ENCODE assay signal across 32 cellular contexts in genomic region chr2:198691236-198691635, GRCh38.
DNase-seq lines count a peak whose midpoint lies in the region; ATAC-seq, FAIRE-seq and TF ChIP-seq lines count a peak whose summit lies in the region.
"Had no signal": no experiment of that assay in that cellular context is flagged by ENCODE, and none has a peak within 500 bp of the region (broad histone marks: within the 10 kb centered on the region; RNA-seq: fewer than 3 reads in every experiment).

No MANE protein-coding gene starts in this region.

- H3K9ac ChIP-seq in HepG2 (ENCODE audit: insufficient read depth, low read depth, low read length): no peak overlapping the region
- H3K9ac ChIP-seq: BLaER1; BLaER1 treated with 17β-estradiol and CSF1 and Interleukin-3, amounts not matched to agents 10 nM and 100 nM had no signal

- no peak for ATAC-seq in HepG2
- ATAC-seq in right lobe of liver: no peak
- ATAC-seq in A549: no peak
- no peak for ATAC-seq in aorta (ENCODE audit: low FRiP score)
- no peak for ATAC-seq in HG02852 (IDR thresholded peaks at IDR 0.05; ENCODE audit: unreplicated experiment)
- ATAC-seq: CD8-positive, alpha-beta T cell had no signal

- WGBS in HepG2 (ENCODE audit: low lambda C conversion rate): 77% methylated on average over 2 of the region's 2 CpGs
- whole genome bisulfite sequencing in right lobe of liver (ENCODE audit: insufficient coverage, low coverage, low lambda C conversion rate, missing lambda C conversion rate): 88% methylated on average over 2 of the region's 2 CpGs
- 46% methylated on average over 2 of the region's 2 CpGs for WGBS in A549 (ENCODE audit: missing lambda C conversion rate)
- WGBS in aorta, 2 donors: 93 to 94% methylated on average over 2 of the region's 2 CpGs

- H2AFZ ChIP-seq in HepG2 (ENCODE audit: low read length) (no peak overlapping the region), OCI-LY7 (ENCODE audit: low read length) (0 out of 2 replicates have a peak overlapping the region, but pooled peaks have one; percentile 33)

- intact Hi-C loops in HepG2 (cut with micrococcal nuclease; ENCODE audit: unreplicated experiment) (no loop called here), right lobe of liver (cut with DNase I) (no loop called here), OCI-LY7 (cut with micrococcal nuclease; ENCODE audit: unreplicated experiment) (no loop called here), aorta (cut with DNase I) (no loop called here)

- no peaks in the 10 kb centered on the region for H3K79me2 ChIP-seq in HepG2 (ENCODE audit: insufficient read depth, low read length)
- no peaks in the 10 kb centered on the region for H3K79me2 ChIP-seq in OCI-LY7 (ENCODE audit: insufficient read depth, low read depth, low read length)

- H3K27ac ChIP-seq in HepG2 (ENCODE audit: extremely low read length, insufficient read depth, low read length): no peak overlapping the region
- H3K27ac ChIP-seq in right lobe of liver: no peak overlapping the region
- H3K27ac ChIP-seq in A549: no peak overlapping the region
- no peak overlapping the region for H3K27ac ChIP-seq in OCI-LY7 (ENCODE audit: low read depth, low read length, poor library complexity, severe bottlenecking)
- H3K27ac ChIP-seq in aorta (ENCODE audit: low read depth in 1 of 2, low read length in 2 of 2): no peak overlapping the region
- H3K27ac ChIP-seq: 22Rv1; BLaER1; BLaER1 treated with 17β-estradiol and CSF1 and Interleukin-3, amounts not matched to agents 10 nM and 100 nM; C4-2B had no signal

- no peaks in the 10 kb centered on the region for H4K20me1 ChIP-seq in HepG2 (ENCODE audit: insufficient read depth, low read length)
- H4K20me1 ChIP-seq in OCI-LY7 (ENCODE audit: insufficient read depth, low read length): no peaks in the 10 kb centered on the region
- H4K20me1 ChIP-seq: BLaER1; BLaER1 treated with 17β-estradiol and CSF1 and Interleukin-3, amounts not matched to agents 10 nM and 100 nM had no signal

- H3K36me3 ChIP-seq in HepG2 (replicated peaks in 1 of 2; ENCODE audit: control insufficient read depth in 1 of 2, insufficient read depth in 2 of 2, low read length in 2 of 2) (no peaks in the 10 kb centered on the region), right lobe of liver (no peaks in the 10 kb centered on the region), OCI-LY7 (ENCODE audit: insufficient read depth, low read length) (no peaks in the 10 kb centered on the region), aorta (ENCODE audit: control insufficient read depth in 1 of 2, insufficient read depth in 2 of 2, low read length in 1 of 2) (no peaks in the 10 kb centered on the region)
- H3K36me3 ChIP-seq: BE2C; BLaER1; BLaER1 treated with 17β-estradiol and CSF1 and Interleukin-3, amounts not matched to agents 10 nM and 100 nM had no signal

- FAIRE-seq in HepG2 (lab: Jason Lieb, UNC): no peak
- no peak for FAIRE-seq in A549 (lab: Jason Lieb, UNC)
- FAIRE-seq: A204.1, D721Med had no signal

- peaks cover 7% of the 10 kb centered on the region; the same call in 1 of the 2 replicates for H3K4me1 ChIP-seq in HepG2 (ENCODE audit: insufficient read depth, low read length)
- H3K4me1 ChIP-seq in right lobe of liver: peaks cover 0 to 14% (median 0%) of the 10 kb centered on the region in 4 donors
- no peaks in the 10 kb centered on the region for H3K4me1 ChIP-seq in A549
- peaks cover 18% of the 10 kb centered on the region for H3K4me1 ChIP-seq in OCI-LY7 (ENCODE audit: insufficient read depth, low read length, poor library complexity, severe bottlenecking)
- H3K4me1 ChIP-seq in aorta (ENCODE audit: control insufficient read depth in 1 of 2, insufficient read depth in 2 of 2, low read length in 2 of 2): no peaks in the 10 kb centered on the region
- H3K4me1 ChIP-seq: BE2C; BLaER1; BLaER1 treated with 17β-estradiol and CSF1 and Interleukin-3, amounts not matched to agents 10 nM and 100 nM; Caco-2 had no signal

- CTCF ChIA-PET in HepG2 (lab: Yijun Ruan, JAX; ENCODE audit: low intra/inter-chr PET ratio, low total read pairs): no interaction called here
- CTCF ChIA-PET in A549 (lab: Yijun Ruan, JAX): no interaction called here
- CTCF ChIA-PET in OCI-LY7 (lab: Charles Lee; ENCODE audit: unreplicated experiment): no interaction called here

- no peak for TF ChIP-seq POLR2A in HepG2 (IDR thresholded peaks at IDR 0.05; ENCODE audit: insufficient read depth in 1 of 2, low read depth in 2 of 2, low read length in 2 of 2)
- TF ChIP-seq POLR2A in right lobe of liver (IDR thresholded peaks at IDR 0.05): no peak
- TF ChIP-seq POLR2A in A549 (IDR thresholded peaks at IDR 0.05; ENCODE audit: low read length): no peak

- TF ChIP-seq RAD21 in HepG2 (CRISPR knock-in tag; IDR thresholded peaks at IDR 0.05) (no peak), A549 (conservative IDR thresholded peaks at IDR 0.05 in 1 of 2, IDR thresholded peaks at IDR 0.05 in 1 of 2) (no peak)

- no peak overlapping the region for H3K4me2 ChIP-seq in HepG2 (ENCODE audit: low read depth, low read length)
- no peak overlapping the region for H3K4me2 ChIP-seq in A549
- H3K4me2 ChIP-seq in OCI-LY7 (ENCODE audit: low read length): no peak overlapping the region
- H3K4me2 ChIP-seq: BLaER1; BLaER1 treated with 17β-estradiol and CSF1 and Interleukin-3, amounts not matched to agents 10 nM and 100 nM had no signal

- BruUV-seq in HepG2 (replicated peaks; lab: Mats Ljungman, UMichigan): no TSS peak
- BruUV-seq in OCI-LY7 (replicated peaks; lab: Mats Ljungman, UMichigan): no TSS peak

- no peak for DNase-seq in HepG2 (ENCODE audit: low spot score)
- DNase-seq in right lobe of liver: no peak
- no peak for DNase-seq in A549 (ENCODE audit: low read depth in 1 of 2, low spot score in 1 of 2)
- DNase-seq in OCI-LY7 (ENCODE audit: low spot score): no peak
- DNase-seq in aorta: no peak
- DNase-seq: 8988T; ACHN; AML-193; BE2C; C1 segment of cervical spinal cord; Caco-2; Calu3; CD4-positive, alpha-beta memory T cell; CD4-positive, alpha-beta T cell; CD4-positive, CD25-positive, alpha-beta regulatory T cell; CD8-positive, alpha-beta memory T cell; CD8-positive, alpha-beta T cell; COR-L47; DMS 273 treated with DMSO at 0.1 percent for 48 hours; DMS153; DMS53; DMS79; DMS79 treated with DMSO at 0.1 percent for 48 hours; DND-41; EL had no signal

- POLR2A ChIA-PET in HepG2 (lab: Yijun Ruan, JAX): no interaction called here
- POLR2A ChIA-PET in A549 (lab: Yijun Ruan, JAX): no interaction called here
- POLR2A ChIA-PET in OCI-LY7 (lab: Charles Lee): no interaction called here

- H3K9me2 ChIP-seq in OCI-LY7 (ENCODE audit: insufficient read depth, low read length): no peaks in the 10 kb centered on the region

- no peak overlapping the region for H3K4me3 ChIP-seq in HepG2 (replicated peaks in 1 of 3; ENCODE audit: insufficient read depth in 1 of 3, low read depth in 2 of 3, low read length in 3 of 3)
- H3K4me3 ChIP-seq in right lobe of liver: no peak overlapping the region
- H3K4me3 ChIP-seq in A549: no peak overlapping the region
- H3K4me3 ChIP-seq in OCI-LY7 (ENCODE audit: low read depth, low read length, poor library complexity, severe bottlenecking): no peak overlapping the region
- H3K4me3 ChIP-seq in aorta (ENCODE audit: low read length in 2 of 2): no peak overlapping the region
- H3K4me3 ChIP-seq: BLaER1; BLaER1 treated with 17β-estradiol and CSF1 and Interleukin-3, amounts not matched to agents 10 nM and 100 nM had no signal

- TF ChIP-seq CTCF in HepG2 (CRISPR knock-in tag; IDR thresholded peaks at IDR 0.05): no peak
- no peak for TF ChIP-seq CTCF in right lobe of liver (IDR thresholded peaks at IDR 0.05)
- TF ChIP-seq CTCF in A549 (IDR thresholded peaks at IDR 0.05): no peak
- TF ChIP-seq CTCF in OCI-LY7 (conservative IDR thresholded peaks at IDR 0.05; ENCODE audit: low read length): no peak

- in situ Hi-C loops in HepG2 (cut with HindIII; ENCODE audit: extremely low pct_ligation_motif_present, low pct_unique_long_range_greater_than_20kb): no loop called here

- H3K27me3 ChIP-seq in HepG2 (ENCODE audit: control insufficient read depth in 1 of 2, insufficient read depth in 2 of 2, low read length in 2 of 2) (no peaks in the 10 kb centered on the region; a peak in 1 of 5 replicates), right lobe of liver (no peaks in the 10 kb centered on the region), aorta (ENCODE audit: control insufficient read depth in 1 of 2, insufficient read depth in 2 of 2, low read length in 1 of 2) (no peaks in the 10 kb centered on the region)
- H3K27me3 ChIP-seq: BE2C; BLaER1; BLaER1 treated with 17β-estradiol and CSF1 and Interleukin-3, amounts not matched to agents 10 nM and 100 nM had no signal

- no peaks in the 10 kb centered on the region for H3K9me3 ChIP-seq in HepG2 (ENCODE audit: low read length)
- H3K9me3 ChIP-seq in right lobe of liver: no peaks in the 10 kb centered on the region
- H3K9me3 ChIP-seq in A549: no peaks in the 10 kb centered on the region
- H3K9me3 ChIP-seq in OCI-LY7 (ENCODE audit: low read length): peaks cover 8% of the 10 kb centered on the region; the same call in 1 of the 2 replicates
- H3K9me3 ChIP-seq in aorta (ENCODE audit: control insufficient read depth, low read length): no peaks in the 10 kb centered on the region
- H3K9me3 ChIP-seq: BE2C; BLaER1; BLaER1 treated with 17β-estradiol and CSF1 and Interleukin-3, amounts not matched to agents 10 nM and 100 nM; Caco-2 had no signal

- TF ChIP-seq EP300 in HepG2 (IDR thresholded peaks at IDR 0.05; ENCODE audit: low read depth in 2 of 2, low read length in 2 of 2) (no peak), HepG2 (CRISPR knock-in tag; IDR thresholded peaks at IDR 0.05; ENCODE audit: borderline replicate concordance) (no peak), A549 (IDR thresholded peaks at IDR 0.05) (no peak)

TF ChIP-seq in HepG2, 621 proteins besides CTCF, POLR2A, EP300 and RAD21 (continues in another document):
- no peak for TF ChIP-seq DMAP1 (CRISPR knock-in tag; IDR thresholded peaks at IDR 0.05)

TF ChIP-seq in A549, 52 proteins besides CTCF, POLR2A, EP300 and RAD21:
- TF ChIP-seq MAFK (IDR thresholded peaks at IDR 0.05; ENCODE audit: partially characterized antibody) (peak; percentile 32), RFX5 (IDR thresholded peaks at IDR 0.05) (no peak)

Comparison
In these comparisons a context has a peak if more than half of its experiments do, and no peak if none do; other contexts are left out.
1. Of the 38 proteins assayed by ChIP-seq in both HepG2 and A549: peak only in HepG2: none; only in A549: none; in both: MAFK; in neither: 37.